In genomic region chr2:98293931-98294687, GRCh38 we compare ENCODE assay signal across 17 cellular contexts. TPM values are rescaled to one million over a fixed set of nuclear protein-coding genes. Genes with fewer than 3 reads are reported as not detected.
"Had no signal": no experiment of that assay in that cellular context is flagged by ENCODE, and none has a peak within 500 bp of the region (broad histone marks: within the 10 kb centered on the region; RNA-seq: fewer than 3 reads in every experiment).

No MANE protein-coding gene starts in this region.

- H3K36me3 ChIP-seq: ascending aorta, breast epithelium, gastroesophageal sphincter, neutrophil, transverse colon had no signal

- H3K9me3 ChIP-seq: ascending aorta, breast epithelium, gastroesophageal sphincter, mucosa of descending colon, transverse colon had no signal

- DNase-seq: activated CD4-positive, alpha-beta T cell treated with anti-CD3 and anti-CD28 coated beads, Interleukin-2, amount 50 U/mL, for 4 hours; activated naive CD4-positive, alpha-beta T cell treated with anti-CD3 and anti-CD28 coated beads, Interleukin-2, amount 10 ng/mL, durations not matched to agents 7 days and 5 days; hippocampal formation; mucosa of descending colon; naive thymus-derived CD8-positive, alpha-beta T cell; posterior cingulate gyrus; small intestine; stimulated activated CD4-positive, alpha-beta T cell treated with anti-CD3 and anti-CD28 coated beads, Interleukin-4, amount 100 ng/mL, for 24 hours; stimulated activated naive CD4-positive, alpha-beta T cell; T-helper 2 cell; transverse colon had no signal

- H3K4me1 ChIP-seq: breast epithelium, gastroesophageal sphincter had no signal

- H3K27ac ChIP-seq: ascending aorta, breast epithelium, gastroesophageal sphincter, neutrophil, transverse colon had no signal

- H3K4me3 ChIP-seq: ascending aorta, breast epithelium, gastroesophageal sphincter, mucosa of descending colon, transverse colon had no signal

- ATAC-seq: gastroesophageal sphincter; mucosa of descending colon; naive thymus-derived CD8-positive, alpha-beta T cell had no signal

- H3K27me3 ChIP-seq: ascending aorta, breast epithelium, gastroesophageal sphincter, transverse colon had no signal

- FAIRE-seq: small intestine, TTC549 had no signal

RNA-seq across cellular contexts. Expression of gene CNGA3, which starts 52.1 kb away (rescaled TPM):
- total RNA-seq: ascending aorta; epithelial cell of proximal tubule; naive thymus-derived CD8-positive, alpha-beta T cell had no signal
- polyA plus RNA-seq: naive thymus-derived CD8-positive, alpha-beta T cell had no signal
